Comparison of ENCODE assay signal across 2 cellular contexts in genomic region chrX:462853-463252, GRCh38.
TF ChIP-seq lines count a peak whose summit lies in the region.

No MANE protein-coding gene starts in this region.

TF ChIP-seq in H1, 55 proteins besides CTCF, POLR2A, EP300 and RAD21:
- no peak for TF ChIP-seq RFX5 (IDR thresholded peaks at IDR 0.05; ENCODE audit: borderline replicate concordance, low read depth, low read length)
- no peak for TF ChIP-seq KDM5A (IDR thresholded peaks at IDR 0.05; ENCODE audit: low read length)
- no peak for TF ChIP-seq ATF2 (IDR thresholded peaks at IDR 0.05; ENCODE audit: low read length)
- TF ChIP-seq MAX (IDR thresholded peaks at IDR 0.05), result no peak
- no peak for TF ChIP-seq YY1 (IDR thresholded peaks at IDR 0.05; ENCODE audit: low read depth, low read length)
- TF ChIP-seq TBP (IDR thresholded peaks at IDR 0.05; ENCODE audit: low read depth, low read length), result no peak
- no peak for TF ChIP-seq CREB1 (IDR thresholded peaks at IDR 0.05)
- TF ChIP-seq SRF (IDR thresholded peaks at IDR 0.05; ENCODE audit: low read depth, low read length), result no peak
- TF ChIP-seq BACH1 (IDR thresholded peaks at IDR 0.05; ENCODE audit: low read length), result no peak
- no peak for TF ChIP-seq PHF8 (conservative IDR thresholded peaks at IDR 0.05; ENCODE audit: low read depth, low read length)

TF ChIP-seq in neural cell, 6 proteins besides CTCF, POLR2A, EP300 and RAD21:
- TF ChIP-seq MXI1 (conservative IDR thresholded peaks at IDR 0.05; ENCODE audit: poor library complexity, severe bottlenecking), result no peak
- no peak for TF ChIP-seq POLR2AphosphoS5 (IDR thresholded peaks at IDR 0.05)
- TF ChIP-seq EZH2 (IDR thresholded peaks at IDR 0.05; ENCODE audit: borderline replicate concordance, insufficient read depth, low read length, poor library complexity, severe bottlenecking), result no peak
- TF ChIP-seq TAF1 (IDR thresholded peaks at IDR 0.05; ENCODE audit: low read depth), result no peak
- TF ChIP-seq REST (IDR thresholded peaks at IDR 0.05; ENCODE audit: borderline replicate concordance), result no peak
- no peak for TF ChIP-seq SMC3 (conservative IDR thresholded peaks at IDR 0.05; ENCODE audit: poor library complexity)
